In genomic region chr20:48635361-48635760, GRCh38 we compare ENCODE assay signal across 1 cellular context.
TF ChIP-seq lines count a peak whose summit lies in the region.

No MANE protein-coding gene starts in this region.

TF ChIP-seq in H1, 55 proteins besides CTCF, POLR2A, EP300 and RAD21:
- TF ChIP-seq SAP30 (IDR thresholded peaks at IDR 0.05; ENCODE audit: insufficient read depth, insufficient replicate concordance, low read length), result no peak
- no peak for TF ChIP-seq SIN3A (conservative IDR thresholded peaks at IDR 0.05 in 1 of 2, IDR thresholded peaks at IDR 0.05 in 1 of 2; ENCODE audit: low read depth in 1 of 2, low read length in 2 of 2)
- no peak for TF ChIP-seq SP2 (IDR thresholded peaks at IDR 0.05; ENCODE audit: low read length)
- no peak for TF ChIP-seq NANOG (IDR thresholded peaks at IDR 0.05; ENCODE audit: insufficient read depth, low read depth, low read length, poor library complexity, severe bottlenecking)
- TF ChIP-seq RFX5 (IDR thresholded peaks at IDR 0.05; ENCODE audit: borderline replicate concordance, low read depth, low read length), result no peak
- no peak for TF ChIP-seq E2F6 (IDR thresholded peaks at IDR 0.05)
- no peak for TF ChIP-seq GTF2F1 (IDR thresholded peaks at IDR 0.05; ENCODE audit: borderline replicate concordance, low read depth, low read length)
- no peak for TF ChIP-seq CBX5 (IDR thresholded peaks at IDR 0.05; ENCODE audit: low read depth, low read length)
- no peak for TF ChIP-seq CEBPB (IDR thresholded peaks at IDR 0.05; ENCODE audit: low read depth, low read length)
